1 cellular context compared by ENCODE assay signal in the genomic region with DNA sequence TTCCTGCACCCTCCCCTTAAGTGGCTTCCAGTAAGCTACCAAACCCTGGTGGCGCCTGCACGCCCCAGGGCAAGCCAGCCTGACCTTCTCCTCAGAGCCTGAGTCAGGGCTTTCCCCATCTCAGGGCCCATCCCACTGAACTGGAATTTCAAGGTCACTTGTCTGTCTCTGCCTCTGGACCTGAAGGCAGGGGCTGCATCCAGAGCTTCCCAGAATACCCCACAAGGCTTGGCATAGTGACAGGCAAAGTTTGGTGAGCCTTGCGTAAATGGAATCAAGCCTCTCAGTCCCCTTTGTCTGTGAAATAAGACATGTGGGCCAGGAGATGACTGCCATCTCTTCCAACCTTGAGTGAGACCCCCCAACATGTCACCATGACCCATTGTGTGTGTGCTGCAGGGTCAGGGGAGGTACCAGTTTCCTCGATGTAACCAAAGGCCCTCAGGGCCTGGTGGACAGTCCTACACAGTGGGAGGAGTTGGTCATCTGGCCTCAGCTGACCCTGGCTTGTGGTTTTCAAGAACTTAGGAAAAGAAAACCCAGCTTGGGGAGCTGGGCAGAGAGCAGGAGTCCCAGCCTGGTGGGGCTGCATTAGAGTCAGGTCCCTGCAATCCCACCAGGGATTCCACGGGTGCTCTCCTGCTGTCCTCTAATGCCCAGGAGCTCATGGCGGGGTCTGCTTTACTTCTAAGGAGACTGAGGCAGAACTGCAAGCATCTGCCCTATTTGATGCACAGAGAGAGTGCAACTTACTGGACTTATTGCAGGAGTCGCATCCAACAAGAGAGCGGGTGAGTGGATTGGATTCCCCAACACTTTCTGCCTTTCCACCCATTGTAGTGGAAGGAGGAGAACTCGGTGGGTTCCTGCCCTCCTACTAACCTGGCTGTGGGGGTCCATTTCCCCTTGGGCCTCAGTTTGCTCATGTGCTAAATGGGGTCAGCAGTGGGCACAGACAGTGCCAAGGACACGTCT.
TF ChIP-seq lines count a peak whose summit lies in the region.

No MANE protein-coding gene starts in this region.

TF ChIP-seq in A549, 52 proteins besides CTCF, POLR2A, EP300 and RAD21 (continued from another document):
- TF ChIP-seq SREBF2 (IDR thresholded peaks at IDR 0.05) = no peak
- peak; percentile 27 to 65; a peak in 4 of 5 replicates for TF ChIP-seq JUN (IDR thresholded peaks at IDR 0.05)
- peak; percentile 28 to 64; a peak in 3 of 4 replicates for TF ChIP-seq CEBPB (IDR thresholded peaks at IDR 0.05)
- TF ChIP-seq, protein P1, sequence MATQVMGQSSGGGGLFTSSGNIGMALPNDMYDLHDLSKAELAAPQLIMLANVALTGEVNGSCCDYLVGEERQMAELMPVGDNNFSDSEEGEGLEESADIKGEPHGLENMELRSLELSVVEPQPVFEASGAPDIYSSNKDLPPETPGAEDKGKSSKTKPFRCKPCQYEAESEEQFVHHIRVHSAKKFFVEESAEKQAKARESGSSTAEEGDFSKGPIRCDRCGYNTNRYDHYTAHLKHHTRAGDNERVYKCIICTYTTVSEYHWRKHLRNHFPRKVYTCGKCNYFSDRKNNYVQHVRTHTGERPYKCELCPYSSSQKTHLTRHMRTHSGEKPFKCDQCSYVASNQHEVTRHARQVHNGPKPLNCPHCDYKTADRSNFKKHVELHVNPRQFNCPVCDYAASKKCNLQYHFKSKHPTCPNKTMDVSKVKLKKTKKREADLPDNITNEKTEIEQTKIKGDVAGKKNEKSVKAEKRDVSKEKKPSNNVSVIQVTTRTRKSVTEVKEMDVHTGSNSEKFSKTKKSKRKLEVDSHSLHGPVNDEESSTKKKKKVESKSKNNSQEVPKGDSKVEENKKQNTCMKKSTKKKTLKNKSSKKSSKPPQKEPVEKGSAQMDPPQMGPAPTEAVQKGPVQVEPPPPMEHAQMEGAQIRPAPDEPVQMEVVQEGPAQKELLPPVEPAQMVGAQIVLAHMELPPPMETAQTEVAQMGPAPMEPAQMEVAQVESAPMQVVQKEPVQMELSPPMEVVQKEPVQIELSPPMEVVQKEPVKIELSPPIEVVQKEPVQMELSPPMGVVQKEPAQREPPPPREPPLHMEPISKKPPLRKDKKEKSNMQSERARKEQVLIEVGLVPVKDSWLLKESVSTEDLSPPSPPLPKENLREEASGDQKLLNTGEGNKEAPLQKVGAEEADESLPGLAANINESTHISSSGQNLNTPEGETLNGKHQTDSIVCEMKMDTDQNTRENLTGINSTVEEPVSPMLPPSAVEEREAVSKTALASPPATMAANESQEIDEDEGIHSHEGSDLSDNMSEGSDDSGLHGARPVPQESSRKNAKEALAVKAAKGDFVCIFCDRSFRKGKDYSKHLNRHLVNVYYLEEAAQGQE (IDR thresholded peaks at IDR 0.05) = no peak
- no peak for TF ChIP-seq BHLHE40 (IDR thresholded peaks at IDR 0.05; ENCODE audit: low read depth, low read length)
- no peak for TF ChIP-seq PHF8 (IDR thresholded peaks at IDR 0.05; ENCODE audit: borderline replicate concordance, low read depth)
- TF ChIP-seq NFE2L2 (conservative IDR thresholded peaks at IDR 0.05; ENCODE audit: low read length) = no peak
- no peak for TF ChIP-seq ZFP36 (IDR thresholded peaks at IDR 0.05; ENCODE audit: borderline replicate concordance, partially characterized antibody)
- no peak for TF ChIP-seq NR3C1 (IDR thresholded peaks at IDR 0.05)
- TF ChIP-seq HEYL (CRISPR knock-in tag; IDR thresholded peaks at IDR 0.05) = no peak
- TF ChIP-seq ELK1 (IDR thresholded peaks at IDR 0.05; ENCODE audit: low read depth, low read length) = no peak
- no peak for TF ChIP-seq KDM1A (IDR thresholded peaks at IDR 0.05; ENCODE audit: low read depth)
- TF ChIP-seq ESRRA (IDR thresholded peaks at IDR 0.05; ENCODE audit: borderline replicate concordance, low read length) = peak; percentile 84; the same call in 1 of the 2 replicates
- no peak for TF ChIP-seq MAZ (IDR thresholded peaks at IDR 0.05; ENCODE audit: borderline replicate concordance, low read depth, low read length)
- TF ChIP-seq, protein P2, sequence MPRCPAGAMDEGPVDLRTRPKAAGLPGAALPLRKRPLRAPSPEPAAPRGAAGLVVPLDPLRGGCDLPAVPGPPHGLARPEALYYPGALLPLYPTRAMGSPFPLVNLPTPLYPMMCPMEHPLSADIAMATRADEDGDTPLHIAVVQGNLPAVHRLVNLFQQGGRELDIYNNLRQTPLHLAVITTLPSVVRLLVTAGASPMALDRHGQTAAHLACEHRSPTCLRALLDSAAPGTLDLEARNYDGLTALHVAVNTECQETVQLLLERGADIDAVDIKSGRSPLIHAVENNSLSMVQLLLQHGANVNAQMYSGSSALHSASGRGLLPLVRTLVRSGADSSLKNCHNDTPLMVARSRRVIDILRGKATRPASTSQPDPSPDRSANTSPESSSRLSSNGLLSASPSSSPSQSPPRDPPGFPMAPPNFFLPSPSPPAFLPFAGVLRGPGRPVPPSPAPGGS (IDR thresholded peaks at IDR 0.05) = peak; percentile 44; the same call in 1 of the 3 replicates
- no peak for TF ChIP-seq ZSCAN20 (CRISPR knock-in tag; IDR thresholded peaks at IDR 0.05)
- TF ChIP-seq MYC (IDR thresholded peaks at IDR 0.05; ENCODE audit: borderline replicate concordance, low read length) = no peak
- TF ChIP-seq KDM5A (IDR thresholded peaks at IDR 0.05) = no peak
- no peak; the same call in 1 of the 2 replicates for TF ChIP-seq FOSB (CRISPR knock-in tag; IDR thresholded peaks at IDR 0.05)
- TF ChIP-seq CHD2 (IDR thresholded peaks at IDR 0.05; ENCODE audit: low read length, partially characterized antibody) = no peak
- TF ChIP-seq, protein P3, sequence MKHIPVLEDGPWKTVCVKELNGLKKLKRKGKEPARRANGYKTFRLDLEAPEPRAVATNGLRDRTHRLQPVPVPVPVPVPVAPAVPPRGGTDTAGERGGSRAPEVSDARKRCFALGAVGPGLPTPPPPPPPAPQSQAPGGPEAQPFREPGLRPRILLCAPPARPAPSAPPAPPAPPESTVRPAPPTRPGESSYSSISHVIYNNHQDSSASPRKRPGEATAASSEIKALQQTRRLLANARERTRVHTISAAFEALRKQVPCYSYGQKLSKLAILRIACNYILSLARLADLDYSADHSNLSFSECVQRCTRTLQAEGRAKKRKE (CRISPR knock-in tag; IDR thresholded peaks at IDR 0.05; ENCODE audit: low read depth) = no peak
- no peak for TF ChIP-seq FOXS1 (CRISPR knock-in tag; IDR thresholded peaks at IDR 0.05)
- no peak for TF ChIP-seq EHF (CRISPR knock-in tag; IDR thresholded peaks at IDR 0.05)
- TF ChIP-seq, protein P4, sequence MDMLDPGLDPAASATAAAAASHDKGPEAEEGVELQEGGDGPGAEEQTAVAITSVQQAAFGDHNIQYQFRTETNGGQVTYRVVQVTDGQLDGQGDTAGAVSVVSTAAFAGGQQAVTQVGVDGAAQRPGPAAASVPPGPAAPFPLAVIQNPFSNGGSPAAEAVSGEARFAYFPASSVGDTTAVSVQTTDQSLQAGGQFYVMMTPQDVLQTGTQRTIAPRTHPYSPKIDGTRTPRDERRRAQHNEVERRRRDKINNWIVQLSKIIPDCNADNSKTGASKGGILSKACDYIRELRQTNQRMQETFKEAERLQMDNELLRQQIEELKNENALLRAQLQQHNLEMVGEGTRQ (IDR thresholded peaks at IDR 0.05) = no peak
- TF ChIP-seq HMGXB4 (CRISPR knock-in tag; IDR thresholded peaks at IDR 0.05; ENCODE audit: borderline replicate concordance) = no peak
- TF ChIP-seq, protein P5, sequence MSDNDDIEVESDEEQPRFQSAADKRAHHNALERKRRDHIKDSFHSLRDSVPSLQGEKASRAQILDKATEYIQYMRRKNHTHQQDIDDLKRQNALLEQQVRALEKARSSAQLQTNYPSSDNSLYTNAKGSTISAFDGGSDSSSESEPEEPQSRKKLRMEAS (IDR thresholded peaks at IDR 0.05) = 0 out of 2 replicates have a peak, but pooled peaks have one; percentile 30
- TF ChIP-seq CBX2 (IDR thresholded peaks at IDR 0.05; ENCODE audit: borderline replicate concordance, low read depth) = no peak
- TF ChIP-seq, protein P6, sequence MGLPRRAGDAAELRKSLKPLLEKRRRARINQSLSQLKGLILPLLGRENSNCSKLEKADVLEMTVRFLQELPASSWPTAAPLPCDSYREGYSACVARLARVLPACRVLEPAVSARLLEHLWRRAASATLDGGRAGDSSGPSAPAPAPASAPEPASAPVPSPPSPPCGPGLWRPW (IDR thresholded peaks at IDR 0.05) = peak; percentile 31; the same call in 1 of the 2 replicates
- no peak for TF ChIP-seq SMC3 (IDR thresholded peaks at IDR 0.05)
- TF ChIP-seq E2F6 (IDR thresholded peaks at IDR 0.05; ENCODE audit: borderline replicate concordance, low read depth) = no peak
- 0 out of 2 replicates have a peak, but pooled peaks have one; percentile 15 for TF ChIP-seq TFCP2L1 (CRISPR knock-in tag; IDR thresholded peaks at IDR 0.05)
- no peak for TF ChIP-seq GATA3 (IDR thresholded peaks at IDR 0.05; ENCODE audit: borderline replicate concordance)
- TF ChIP-seq TP53 (CRISPR knock-in tag; IDR thresholded peaks at IDR 0.05) = no peak
- no peak for TF ChIP-seq RARB (CRISPR knock-in tag; IDR thresholded peaks at IDR 0.05)
- TF ChIP-seq JUNB (IDR thresholded peaks at IDR 0.05) = peak; percentile 59
- no peak for TF ChIP-seq ZNF302 (CRISPR knock-in tag; IDR thresholded peaks at IDR 0.05)
- TF ChIP-seq POLR2AphosphoS2 (conservative IDR thresholded peaks at IDR 0.05; ENCODE audit: low read length) = no peak
- no peak for TF ChIP-seq EHMT2 (IDR thresholded peaks at IDR 0.05; ENCODE audit: low read depth)
- no peak for TF ChIP-seq ZC3H11A (IDR thresholded peaks at IDR 0.05)
- TF ChIP-seq HOXB13 (CRISPR knock-in tag; IDR thresholded peaks at IDR 0.05; ENCODE audit: low read depth) = no peak
TF ChIP-seq in A549: peak in this region for 9.
